ENCODE assay signal across 1 cellular context in genomic region chr11:111586305-111586915, GRCh38.
TF ChIP-seq lines count a peak whose summit lies in the region.

No MANE protein-coding gene starts in this region.

TF ChIP-seq in HCT116, 20 proteins besides CTCF, POLR2A, EP300 and RAD21 (continued from another document):
- TF ChIP-seq, protein P1, sequence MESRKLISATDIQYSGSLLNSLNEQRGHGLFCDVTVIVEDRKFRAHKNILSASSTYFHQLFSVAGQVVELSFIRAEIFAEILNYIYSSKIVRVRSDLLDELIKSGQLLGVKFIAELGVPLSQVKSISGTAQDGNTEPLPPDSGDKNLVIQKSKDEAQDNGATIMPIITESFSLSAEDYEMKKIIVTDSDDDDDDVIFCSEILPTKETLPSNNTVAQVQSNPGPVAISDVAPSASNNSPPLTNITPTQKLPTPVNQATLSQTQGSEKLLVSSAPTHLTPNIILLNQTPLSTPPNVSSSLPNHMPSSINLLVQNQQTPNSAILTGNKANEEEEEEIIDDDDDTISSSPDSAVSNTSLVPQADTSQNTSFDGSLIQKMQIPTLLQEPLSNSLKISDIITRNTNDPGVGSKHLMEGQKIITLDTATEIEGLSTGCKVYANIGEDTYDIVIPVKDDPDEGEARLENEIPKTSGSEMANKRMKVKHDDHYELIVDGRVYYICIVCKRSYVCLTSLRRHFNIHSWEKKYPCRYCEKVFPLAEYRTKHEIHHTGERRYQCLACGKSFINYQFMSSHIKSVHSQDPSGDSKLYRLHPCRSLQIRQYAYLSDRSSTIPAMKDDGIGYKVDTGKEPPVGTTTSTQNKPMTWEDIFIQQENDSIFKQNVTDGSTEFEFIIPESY (IDR thresholded peaks at IDR 0.05; ENCODE audit: extremely low read depth, insufficient replicate concordance, low read length) = no peak
- TF ChIP-seq JUND (IDR thresholded peaks at IDR 0.05) (no peak), ELF1 (IDR thresholded peaks at IDR 0.05; ENCODE audit: borderline replicate concordance, low read depth) (no peak), ZFX (IDR thresholded peaks at IDR 0.05) (no peak), SP1 (IDR thresholded peaks at IDR 0.05; ENCODE audit: low read depth) (no peak)
